In the genomic region with DNA sequence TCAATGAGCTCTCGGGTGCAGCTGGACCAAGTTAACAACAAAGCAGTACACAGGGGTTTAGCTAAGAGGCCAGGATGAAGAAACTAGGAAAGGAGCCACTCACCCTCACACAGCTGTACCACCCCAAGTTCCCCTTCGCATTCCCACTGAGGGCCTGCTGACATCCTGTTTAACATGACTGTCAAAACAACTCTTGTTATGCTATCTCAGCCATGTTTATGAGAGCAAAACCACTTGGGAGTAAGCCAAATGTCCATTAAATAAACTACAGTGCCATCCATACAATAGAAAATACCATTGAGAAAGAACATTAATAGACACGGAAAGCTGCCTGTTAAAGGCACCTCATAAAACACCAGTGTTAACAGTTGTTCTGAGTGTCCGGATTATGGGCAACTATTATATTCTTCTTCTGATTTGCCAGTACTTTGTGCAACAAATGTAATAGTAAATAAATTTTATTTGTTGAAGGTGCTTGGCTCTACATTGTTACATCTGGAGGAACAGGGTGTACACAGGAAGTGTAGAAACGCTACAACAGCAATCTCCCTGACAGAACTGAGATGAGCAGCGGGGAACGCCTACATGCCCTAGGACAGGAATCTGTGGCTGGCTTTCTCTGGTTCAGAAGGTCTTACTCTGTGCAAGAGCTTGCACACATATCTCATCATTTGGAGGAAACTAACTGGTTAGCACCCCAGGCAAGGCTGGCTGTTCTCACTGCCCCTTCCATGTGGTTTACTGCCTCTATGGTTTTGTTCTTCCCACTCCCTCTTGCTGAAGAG, we compare ENCODE assay signal across 8 cellular contexts.
DNase-seq lines count a peak whose midpoint lies in the region; ATAC-seq and TF ChIP-seq lines count a peak whose summit lies in the region.

No MANE protein-coding gene starts in this region.

- peaks cover 3% of the 10 kb centered on the region for H3K27me3 Mint-ChIP-seq in T-helper 1 cell treated with Interleukin-12 subunit alpha and Interleukin-12 subunit beta and Interleukin-4 antibody, amounts not matched to agents 30 μg/mL and 1 μg/mL, for 36 hours (ENCODE audit: low read depth)

- no peaks in the 10 kb centered on the region for H3K27me3 ChIP-seq in upper lobe of right lung

- no peaks in the 10 kb centered on the region for H3K9me3 Mint-ChIP-seq in T-helper 1 cell treated with Interleukin-12 subunit alpha and Interleukin-12 subunit beta and Interleukin-4 antibody, amounts not matched to agents 30 μg/mL and 1 μg/mL, for 36 hours

- peak overlapping the region; percentile 15 for H3K4me3 Mint-ChIP-seq in T-helper 1 cell treated with Interleukin-12 subunit alpha and Interleukin-12 subunit beta and Interleukin-4 antibody, amounts not matched to agents 30 μg/mL and 1 μg/mL, for 36 hours

- H3K4me1 Mint-ChIP-seq in T-helper 1 cell treated with Interleukin-12 subunit alpha and Interleukin-12 subunit beta and Interleukin-4 antibody, amounts not matched to agents 30 μg/mL and 1 μg/mL, for 36 hours (ENCODE audit: low read depth), result peaks cover 61% of the 10 kb centered on the region

- no peak for TF ChIP-seq CTCF in upper lobe of right lung (IDR thresholded peaks at IDR 0.05)
- TF ChIP-seq CTCF in GM13976 (IDR thresholded peaks at IDR 0.05; ENCODE audit: borderline replicate concordance, control extremely low read depth, extremely low read depth, insufficient read depth, missing control alignments), result no peak

- no peaks in the 10 kb centered on the region for H3K9me3 ChIP-seq in upper lobe of right lung

- peak overlapping the region; percentile 78 for H3K27ac ChIP-seq in upper lobe of right lung

- H3K4me3 ChIP-seq in upper lobe of right lung, result no peak overlapping the region

- peak overlapping the region; percentile 83 for H3K27ac Mint-ChIP-seq in T-helper 1 cell treated with Interleukin-12 subunit alpha and Interleukin-12 subunit beta and Interleukin-4 antibody, amounts not matched to agents 30 μg/mL and 1 μg/mL, for 36 hours

- in situ Hi-C loops in GM13976 (cut with MboI; ENCODE audit: low sequenced_read_pairs, unreplicated experiment), result no loop called here

- peak; percentile 35 for DNase-seq in activated CD4-positive, alpha-beta T cell treated with anti-CD3 and anti-CD28 coated beads for 48 hours
- no peak for DNase-seq in activated CD4-positive, alpha-beta T cell treated with anti-CD3 and anti-CD28 coated beads, Interleukin-2, amount 50 U/mL, for 4 hours
- DNase-seq in Right ventricle myocardium superior (peak; percentile 58), upper lobe of right lung (no peak), HPDE6-E6E7 (ENCODE audit: extremely low spot score) (no peak), GM13976 (ENCODE audit: low spot score) (no peak)

- ATAC-seq in HG03442 (IDR thresholded peaks at IDR 0.05; ENCODE audit: unreplicated experiment) (peak; percentile 56), Right ventricle myocardium superior (ENCODE audit: poor library complexity) (peak; percentile 75), upper lobe of right lung (peak; percentile 90)

- no peaks in the 10 kb centered on the region for H3K36me3 ChIP-seq in upper lobe of right lung

- H3K36me3 Mint-ChIP-seq in T-helper 1 cell treated with Interleukin-12 subunit alpha and Interleukin-12 subunit beta and Interleukin-4 antibody, amounts not matched to agents 30 μg/mL and 1 μg/mL, for 36 hours (ENCODE audit: low read depth), result peaks cover 2% of the 10 kb centered on the region

- intact Hi-C loops in Right ventricle myocardium superior (cut with DNase I) (loop anchor here (10.0 kb wide), 1 partner anchor 85 kb away; the partner anchor contains the start of gene EHD3), upper lobe of right lung (cut with DNase I) (no loop called here)

- peaks cover 28% of the 10 kb centered on the region for H3K4me1 ChIP-seq in upper lobe of right lung

Comparison
In these comparisons a context has a peak if more than half of its experiments do, and no peak if none do; other contexts are left out.
1. DNase-seq: peak in activated CD4-positive, alpha-beta T cell treated with anti-CD3 and anti-CD28 coated beads for 48 hours (single experiment) and Right ventricle myocardium superior (single experiment); none in activated CD4-positive, alpha-beta T cell treated with anti-CD3 and anti-CD28 coated beads, Interleukin-2, amount 50 U/mL, for 4 hours (0 of 2), upper lobe of right lung (single experiment), HPDE6-E6E7 (single experiment) and GM13976 (single experiment).
2. Peak in every context shown above with its lines, with median percentiles within 50 percentile points of each other: ATAC-seq.